7 cellular contexts compared by ENCODE assay signal in the genomic region with DNA sequence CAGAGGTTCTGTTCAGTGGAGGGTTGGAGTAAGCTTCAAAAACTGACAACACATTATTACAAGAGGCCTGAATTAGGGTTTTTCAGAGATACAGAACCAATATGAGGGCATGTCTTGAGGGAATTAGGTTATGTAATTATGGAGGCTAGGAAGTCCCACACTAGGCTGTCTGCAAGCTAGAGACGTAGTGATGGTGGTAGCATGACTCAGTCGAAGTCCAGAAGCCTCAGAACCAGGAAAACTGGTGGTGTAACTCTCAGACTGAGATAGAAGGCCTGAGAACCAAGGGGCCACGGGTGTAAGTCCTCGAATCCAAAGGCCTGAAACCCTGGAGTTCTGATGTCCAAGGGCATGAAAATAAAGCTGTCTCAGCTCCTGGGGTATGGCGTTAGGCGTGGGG.
"Had no signal": no experiment of that assay in that cellular context is flagged by ENCODE, and none has a peak within 500 bp of the region (broad histone marks: within the 10 kb centered on the region; RNA-seq: fewer than 3 reads in every experiment).

No MANE protein-coding gene starts in this region.

- H3K27ac Mint-ChIP-seq: HFFc6, IgD-negative memory B cell had no signal

- DNase-seq: GOT3, H7, HFFc6, KBM-7 had no signal

- H3K4me3 ChIP-seq: HAP-1 had no signal

- H3K9me3 ChIP-seq: HAP-1 had no signal

- H3K4me3 Mint-ChIP-seq: HFFc6, IgD-negative memory B cell had no signal

- H3K27me3 Mint-ChIP-seq: IgD-negative memory B cell had no signal

- H3K36me3 ChIP-seq: HAP-1 had no signal

- ATAC-seq: HCT116 had no signal

- H3K4me1 ChIP-seq: HAP-1 had no signal
